ENCODE assay signal across 15 cellular contexts in genomic region chr9:121550041-121550440, GRCh38. TPM values are rescaled to one million over a fixed set of nuclear protein-coding genes. Genes with fewer than 3 reads are reported as not detected.
DNase-seq lines count a peak whose midpoint lies in the region; ATAC-seq and TF ChIP-seq lines count a peak whose summit lies in the region.
"Had no signal": no experiment of that assay in that cellular context is flagged by ENCODE, and none has a peak within 500 bp of the region (broad histone marks: within the 10 kb centered on the region; RNA-seq: fewer than 3 reads in every experiment).

No MANE protein-coding gene starts in this region.

- no peak for TF ChIP-seq CTCF in SK-N-SH (IDR thresholded peaks at IDR 0.05)
- no peak for TF ChIP-seq CTCF in hepatocyte (IDR thresholded peaks at IDR 0.05; ENCODE audit: poor library complexity)
- TF ChIP-seq CTCF in suprapubic skin (IDR thresholded peaks at IDR 0.05) = no peak

- H3K27me3 ChIP-seq in SK-N-SH (ENCODE audit: insufficient read depth) (no peaks in the 10 kb centered on the region), NT2/D1 (ENCODE audit: insufficient read depth, insufficient read length) (peaks cover 23% of the 10 kb centered on the region), hepatocyte (no peaks in the 10 kb centered on the region), suprapubic skin (no peaks in the 10 kb centered on the region)
- H3K27me3 ChIP-seq: body of pancreas had no signal

- TF ChIP-seq POLR2A in suprapubic skin (IDR thresholded peaks at IDR 0.05) = no peak

- no peak for ATAC-seq in SK-N-SH treated with all-trans-retinoic acid at 6 μM for 48 hours
- ATAC-seq in HG02884 (IDR thresholded peaks at IDR 0.05; ENCODE audit: unreplicated experiment) = no peak

- TF ChIP-seq EP300 in SK-N-SH (IDR thresholded peaks at IDR 0.05; ENCODE audit: borderline replicate concordance in 1 of 2, low read depth in 1 of 2, low read length in 1 of 2) (no peak), suprapubic skin (IDR thresholded peaks at IDR 0.05) (no peak)

- POLR2A ChIA-PET in SK-N-SH (lab: Yijun Ruan, JAX) = no interaction called here

- peaks cover 0 to 8% of the 10 kb centered on the region in 2 experiments; a peak in 1 of 4 replicates for H3K4me1 ChIP-seq in SK-N-SH (ENCODE audit: control insufficient read depth in 1 of 2, insufficient read depth in 2 of 2, low read depth in 1 of 2, low read length in 1 of 2)
- H3K4me1 ChIP-seq in NT2/D1 (ENCODE audit: insufficient read depth, insufficient read length) = peaks cover 10% of the 10 kb centered on the region
- peaks cover 8% of the 10 kb centered on the region for H3K4me1 ChIP-seq in hepatocyte (ENCODE audit: insufficient read depth)
- peaks cover 24% of the 10 kb centered on the region for H3K4me1 ChIP-seq in suprapubic skin
- H3K4me1 ChIP-seq: SJCRH30 had no signal

- peaks cover 7% of the 10 kb centered on the region for H3F3A ChIP-seq in SK-N-SH (replicated peaks; ENCODE audit: insufficient read depth)

- H3K36me3 ChIP-seq in SK-N-SH (replicated peaks in 1 of 2; ENCODE audit: control insufficient read depth in 1 of 2, insufficient read depth in 2 of 2, low read length in 1 of 2) (no peaks in the 10 kb centered on the region), NT2/D1 (ENCODE audit: insufficient read depth, insufficient read length, low read length) (no peaks in the 10 kb centered on the region), hepatocyte (replicated peaks; ENCODE audit: insufficient read depth, low read depth) (no peaks in the 10 kb centered on the region), suprapubic skin (no peaks in the 10 kb centered on the region)
- H3K36me3 ChIP-seq: SJCRH30 had no signal

- CTCF ChIA-PET in SK-N-SH (lab: Yijun Ruan, JAX) = interaction anchor here (0.6 to 2.2 kb wide), 62 partner anchors 8 to 566 kb away, joined by 3 to 31 read pairs (median 5); no protein-coding TSS in a partner anchor

- H2AFZ ChIP-seq in SK-N-SH (ENCODE audit: low read depth) (no peak overlapping the region), hepatocyte (no peak overlapping the region)

- H3K27ac ChIP-seq in SK-N-SH (ENCODE audit: low read depth in 2 of 2, low read length in 1 of 2) (no peak overlapping the region), hepatocyte (no peak overlapping the region), suprapubic skin (no peak overlapping the region)
- H3K27ac ChIP-seq: body of pancreas, SJCRH30 had no signal

- H4K20me1 ChIP-seq in SK-N-SH (ENCODE audit: insufficient read depth) (no peaks in the 10 kb centered on the region), hepatocyte (ENCODE audit: insufficient read depth, poor library complexity, severe bottlenecking) (no peaks in the 10 kb centered on the region)

- H3K9me3 ChIP-seq in SK-N-SH (no peaks in the 10 kb centered on the region), NT2/D1 (ENCODE audit: insufficient read depth, low read length) (no peaks in the 10 kb centered on the region), hepatocyte (ENCODE audit: low read depth) (no peaks in the 10 kb centered on the region), suprapubic skin (no peaks in the 10 kb centered on the region)
- H3K9me3 ChIP-seq: body of pancreas, SJCRH30 had no signal

- 89% methylated on average over 6 of the region's 6 CpGs for WGBS in SK-N-SH (ENCODE audit: low lambda C conversion rate)
- 93% methylated on average over 6 of the region's 6 CpGs for WGBS in hepatocyte (ENCODE audit: low lambda C conversion rate, missing lambda C conversion rate)
- 89% methylated on average over 6 of the region's 6 CpGs for WGBS in suprapubic skin

- H3K9ac ChIP-seq in SK-N-SH = no peak overlapping the region
- H3K9ac ChIP-seq in NT2/D1 (ENCODE audit: insufficient read length, low read depth) = peak overlapping the region; percentile 8

- H3K4me2 ChIP-seq in SK-N-SH (peak overlapping the region; percentile 66; the same call in 1 of the 2 replicates), hepatocyte (peak overlapping the region; percentile 94)

- no peaks in the 10 kb centered on the region for H3K9me2 ChIP-seq in SK-N-SH
- no peaks in the 10 kb centered on the region for H3K9me2 ChIP-seq in hepatocyte (replicated peaks; ENCODE audit: insufficient read depth)

- H3K4me3 ChIP-seq in SK-N-SH (ENCODE audit: low read depth in 2 of 2, low read length in 1 of 2) = peak overlapping the region in 1 of 2 experiments; percentile 52; a peak in 1 of 4 replicates
- H3K4me3 ChIP-seq in NT2/D1 (ENCODE audit: insufficient read length, low read depth) = no peak overlapping the region
- H3K4me3 ChIP-seq in hepatocyte = no peak overlapping the region
- peak overlapping the region; percentile 38 for H3K4me3 ChIP-seq in suprapubic skin
- H3K4me3 ChIP-seq: body of pancreas had no signal

- DNase-seq in SK-N-SH (no peak), NT2/D1 (ENCODE audit: low read depth, low spot score) (no peak), hepatocyte (ENCODE audit: low spot score) (no peak), suprapubic skin (ENCODE audit: low spot score in 2 of 2) (no peak), kidney glomerular epithelial cell (lab: John Stamatoyannopoulos, UW) (no peak), activated gamma-delta T cell (lab: John Stamatoyannopoulos, UW) (no peak)
- DNase-seq: NCI-H1436 treated with DMSO at 0.1 percent for 48 hours had no signal

- H3K79me2 ChIP-seq in SK-N-SH (ENCODE audit: insufficient read depth) (no peaks in the 10 kb centered on the region), hepatocyte (no peaks in the 10 kb centered on the region)

- no peak for TF ChIP-seq RAD21 in SK-N-SH (IDR thresholded peaks at IDR 0.05; ENCODE audit: low read length)

TF ChIP-seq in SK-N-SH, 30 proteins besides CTCF, POLR2A, EP300 and RAD21 (continues in another document):
- TF ChIP-seq USF2 (IDR thresholded peaks at IDR 0.05; ENCODE audit: borderline replicate concordance, low read depth, low read length) (no peak), RCOR1 (IDR thresholded peaks at IDR 0.05; ENCODE audit: low read length) (no peak), JUND (IDR thresholded peaks at IDR 0.05) (no peak)

TF ChIP-seq in SK-N-SH treated with all-trans-retinoic acid at 6 μM for 48 hours, 23 proteins besides CTCF, POLR2A, EP300 and RAD21:
- TF ChIP-seq ZFP3 (CRISPR knock-in tag; IDR thresholded peaks at IDR 0.05) (no peak), BACH2 (CRISPR knock-in tag; IDR thresholded peaks at IDR 0.05; ENCODE audit: borderline replicate concordance) (no peak), ZNF8 (CRISPR knock-in tag; IDR thresholded peaks at IDR 0.05) (no peak), ZFP30 (CRISPR knock-in tag; IDR thresholded peaks at IDR 0.05) (no peak), ZNF565 (CRISPR knock-in tag; conservative IDR thresholded peaks at IDR 0.05; ENCODE audit: low read depth) (no peak), CSRNP3 (CRISPR knock-in tag; IDR thresholded peaks at IDR 0.05) (no peak), GLIS3 (CRISPR knock-in tag; IDR thresholded peaks at IDR 0.05) (no peak)
TF ChIP-seq in SK-N-SH treated with all-trans-retinoic acid at 6 μM for 48 hours: peak in this region for 0.

RNA-seq across cellular contexts. Expression of gene GGTA1, which starts 50.4 kb away (rescaled TPM):
- polyA plus RNA-seq in SK-N-SH (2012; rRNA removed) = 0.03 and 0.11 TPM in 2 replicates
- 0.17 and 0.29 TPM in 2 replicates for polyA plus RNA-seq in SK-N-SH (2012; cell fraction: cytosol; rRNA removed)
- polyA plus RNA-seq in SK-N-SH (2012; cell fraction: nucleus; rRNA removed) = not detected in 2 replicates
- total RNA-seq in hepatocyte = 0.07 and 0.72 TPM in 2 replicates
- polyA plus RNA-seq in hepatocyte = 0.77 and 0.95 TPM in 2 replicates
- 1 to 10 TPM; 5.8 to 8.6 (median 6.5) TPM for total RNA-seq in suprapubic skin
- total RNA-seq: activated CD4-positive, alpha-beta T cell treated with anti-CD3 and anti-CD28 coated beads, Interleukin-2, amount 10 ng/mL, durations not matched to agents 7 days and 5 days; fibroblast of lung; M059J; renal cortical epithelial cell; SJCRH30 had no signal
- polyA plus RNA-seq: fibroblast of lung had no signal
